ENCODE assay signal across 7 cellular contexts in the genomic region with DNA sequence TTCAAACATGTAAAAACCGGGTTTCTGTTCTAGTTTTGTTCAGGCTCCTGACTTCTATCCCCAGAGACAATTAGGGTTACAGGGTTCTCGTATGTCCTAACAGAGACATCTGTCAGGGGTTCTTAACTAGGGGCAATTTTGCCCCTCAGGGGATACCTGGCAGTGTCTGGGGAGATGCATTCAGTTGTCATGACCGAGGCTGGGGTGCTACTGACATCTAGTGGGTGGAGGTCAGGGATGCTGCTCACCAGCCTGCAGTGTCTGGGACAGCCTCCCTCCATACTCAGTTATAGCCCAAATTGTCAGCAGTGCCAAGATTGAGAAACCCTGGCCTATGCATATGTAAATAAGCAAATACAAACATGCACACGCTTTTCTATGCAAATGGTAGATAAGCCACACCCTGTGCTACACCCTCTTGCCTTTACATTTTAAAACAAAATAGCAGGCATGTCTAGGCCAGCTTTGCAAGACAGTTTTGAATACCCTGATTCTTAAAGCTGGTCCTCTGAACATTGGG. TPM values are rescaled to one million over a fixed set of nuclear protein-coding genes. Genes with fewer than 3 reads are reported as not detected.
DNase-seq lines count a peak whose midpoint lies in the region; ATAC-seq and TF ChIP-seq lines count a peak whose summit lies in the region.

No MANE protein-coding gene starts in this region.

- H3K4me3 ChIP-seq in kidney epithelial cell (ENCODE audit: low read depth, low read length) (no peak overlapping the region), uterus (no peak overlapping the region), tibial nerve (no peak overlapping the region)

- H3K4me1 Mint-ChIP-seq in IgD-negative memory B cell: peaks cover 25 to 35% (median 30%) of the 10 kb centered on the region in 3 donors
- H3K4me1 Mint-ChIP-seq in activated B cell treated with CpG ODN at 0.5 μM for 24 hours: peaks cover 49% of the 10 kb centered on the region

- DNase-seq in activated B cell treated with CpG ODN at 0.5 μM for 24 hours (peak; percentile 64), kidney epithelial cell (ENCODE audit: low read depth) (no peak), uterus (no peak), tibial nerve (ENCODE audit: low spot score in 2 of 2) (no peak)

- no peaks in the 10 kb centered on the region for H3K27me3 Mint-ChIP-seq in IgD-negative memory B cell
- no peaks in the 10 kb centered on the region for H3K27me3 Mint-ChIP-seq in activated B cell treated with CpG ODN at 0.5 μM for 24 hours

- peaks cover 1% of the 10 kb centered on the region for H3K36me3 Mint-ChIP-seq in IgD-negative memory B cell
- H3K36me3 Mint-ChIP-seq in activated B cell treated with CpG ODN at 0.5 μM for 24 hours (ENCODE audit: low read depth): peaks cover 66% of the 10 kb centered on the region

- TF ChIP-seq POLR2A in uterus (IDR thresholded peaks at IDR 0.05): no peak
- TF ChIP-seq POLR2A in tibial nerve (IDR thresholded peaks at IDR 0.05): no peak

- intact Hi-C loops in activated B cell treated with CpG ODN at 0.5 μM for 24 hours (cut with micrococcal nuclease) (loop anchor here (1.0 to 2.0 kb wide), 5 partner anchors 10 to 202 kb away; no protein-coding TSS in a partner anchor), uterus (cut with DNase I; ENCODE audit: low total_unique reads) (no loop called here)

- POLR2A ChIA-PET in activated B cell treated with CpG ODN at 0.5 μM for 24 hours (lab: Charles Lee): interaction anchor here (0.6 to 4.2 kb wide), 9 partner anchors 17 to 803 kb away, joined by 3 to 67 read pairs (median 8); partner anchors contain the start of gene SOCS1

- ATAC-seq in GM18498 (IDR thresholded peaks at IDR 0.05; ENCODE audit: unreplicated experiment) (peak; percentile 77), GM21529 (IDR thresholded peaks at IDR 0.05; ENCODE audit: unreplicated experiment) (peak; percentile 71), activated B cell treated with CpG ODN at 0.5 μM for 24 hours (ENCODE audit: low read depth) (peak; percentile 88)

- H3K9me3 Mint-ChIP-seq in IgD-negative memory B cell: no peaks in the 10 kb centered on the region
- H3K9me3 Mint-ChIP-seq in activated B cell treated with CpG ODN at 0.5 μM for 24 hours: no peaks in the 10 kb centered on the region

- H3K27me3 ChIP-seq in kidney epithelial cell (ENCODE audit: control insufficient read depth, insufficient read depth, low read length) (no peaks in the 10 kb centered on the region), uterus (no peaks in the 10 kb centered on the region), tibial nerve (no peaks in the 10 kb centered on the region)

- peaks cover 1% of the 10 kb centered on the region for H3K36me3 ChIP-seq in kidney epithelial cell (ENCODE audit: control insufficient read depth, insufficient read depth, low read length)
- no peaks in the 10 kb centered on the region for H3K36me3 ChIP-seq in uterus
- H3K36me3 ChIP-seq in tibial nerve: peaks cover 0 to 56% (median 13%) of the 10 kb centered on the region in 3 donors

- H3K4me3 Mint-ChIP-seq in IgD-negative memory B cell (peak overlapping the region in 3 of 4 donors; percentile 39 to 83 (median 65)), activated B cell treated with CpG ODN at 0.5 μM for 24 hours (peak overlapping the region; percentile 69)

- CTCF ChIA-PET in activated B cell treated with CpG ODN at 0.5 μM for 24 hours (lab: Charles Lee): interaction anchor here (0.7 to 3.3 kb wide), 8 partner anchors 17 to 414 kb away, joined by 3 to 25 read pairs (median 4); no protein-coding TSS in a partner anchor

- H3K27ac Mint-ChIP-seq in IgD-negative memory B cell: peak overlapping the region; percentile 45 to 76 (median 71)
- H3K27ac Mint-ChIP-seq in activated B cell treated with CpG ODN at 0.5 μM for 24 hours: peak overlapping the region; percentile 84

- H3K4me1 ChIP-seq in uterus (peaks cover 0 to 4% of the 10 kb centered on the region in 2 donors), tibial nerve (peaks cover 0 to 32% (median 0%) of the 10 kb centered on the region in 4 donors)

- TF ChIP-seq CTCF in activated B cell treated with CpG ODN at 0.5 μM for 24 hours (IDR thresholded peaks at IDR 0.05): no peak
- TF ChIP-seq CTCF in kidney epithelial cell (IDR thresholded peaks at IDR 0.05; ENCODE audit: insufficient read depth, low read length, poor library complexity, severe bottlenecking): peak; percentile 38
- no peak for TF ChIP-seq CTCF in uterus (IDR thresholded peaks at IDR 0.05)
- TF ChIP-seq CTCF in tibial nerve (IDR thresholded peaks at IDR 0.05): peak in 1 of 5 experiments; percentile 12

- H3K9me3 ChIP-seq in uterus (no peaks in the 10 kb centered on the region), tibial nerve (no peaks in the 10 kb centered on the region)

- TF ChIP-seq EP300 in tibial nerve (IDR thresholded peaks at IDR 0.05): no peak

- WGBS in tibial nerve, 2 donors: 84 to 85% methylated on average over 4 of the region's 4 CpGs

- no peak overlapping the region for H3K27ac ChIP-seq in uterus
- H3K27ac ChIP-seq in tibial nerve: no peak overlapping the region

RNA-seq across cellular contexts. Expression of gene CLEC16A, which starts 37.4 kb away (rescaled TPM):
- 21.1 TPM for polyA plus RNA-seq in IgD-negative memory B cell
- total RNA-seq in activated B cell treated with CpG ODN at 0.5 μM for 24 hours: 53.4 and 57.6 TPM in 2 replicates
- total RNA-seq in kidney epithelial cell: 19.8 and 20.9 TPM in 2 replicates
- total RNA-seq in uterus: 10 to 100 TPM in 3 of 4 donors, 1 to 10 TPM in 1; 7.6 to 65.6 (median 28.0) TPM
- 10 to 100 TPM; 37.4 to 70.2 (median 55.2) TPM for total RNA-seq in tibial nerve

RNA-seq across cellular contexts. Expression of gene DEXI, which starts 39.5 kb away (rescaled TPM):
- polyA plus RNA-seq in IgD-negative memory B cell: 11.4 TPM
- 18.0 and 19.8 TPM in 2 replicates for total RNA-seq in activated B cell treated with CpG ODN at 0.5 μM for 24 hours
- 60.1 and 62.5 TPM in 2 replicates for total RNA-seq in kidney epithelial cell
- 10 to 100 TPM; 15.6 to 70.2 (median 42.6) TPM for total RNA-seq in uterus
- 10 to 100 TPM; 74.4 to 96.3 (median 85.5) TPM for total RNA-seq in tibial nerve
